Comparison of ENCODE assay signal across 21 cellular contexts in the genomic region with DNA sequence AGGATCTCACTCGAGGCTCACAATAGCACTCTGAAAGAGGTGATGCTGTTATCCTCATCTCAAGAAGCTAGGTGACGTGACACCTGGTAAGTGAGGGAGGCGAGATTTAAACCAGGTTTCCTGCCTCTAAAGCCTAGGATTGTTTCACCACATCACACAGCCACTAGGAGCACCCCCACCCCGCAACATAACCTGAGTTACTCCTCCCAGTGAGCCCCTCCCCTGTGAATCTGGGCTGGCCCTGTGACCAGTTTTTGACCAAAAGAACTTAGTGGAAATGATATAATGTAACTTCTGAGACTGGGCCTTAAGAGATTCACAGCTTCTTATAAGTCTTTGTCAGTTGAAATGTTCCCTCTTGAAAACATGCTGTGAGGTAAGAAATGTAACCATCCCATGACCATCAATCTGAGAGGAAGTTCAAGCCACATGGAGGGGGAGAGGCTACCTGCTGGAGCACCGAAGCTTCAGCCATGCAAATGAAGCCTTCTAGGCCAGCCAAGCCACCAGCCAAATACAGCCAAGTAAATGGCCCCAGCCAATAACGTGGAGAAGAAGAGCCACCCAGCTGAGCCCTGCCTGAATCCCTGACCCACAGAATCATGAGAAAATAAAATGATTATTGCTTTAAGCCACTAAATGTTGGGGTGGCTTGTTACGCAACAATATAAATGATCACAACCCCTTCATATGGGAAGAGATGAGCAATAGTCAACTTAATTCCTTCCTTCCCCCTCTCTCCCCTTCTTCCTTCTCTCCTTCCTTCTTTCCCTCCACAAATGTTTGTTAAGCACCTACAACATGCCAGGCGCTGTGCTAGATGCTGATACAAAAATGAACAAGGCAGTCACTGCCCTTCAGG.
DNase-seq lines count a peak whose midpoint lies in the region; ATAC-seq, FAIRE-seq and TF ChIP-seq lines count a peak whose summit lies in the region.
"Had no signal": no experiment of that assay in that cellular context is flagged by ENCODE, and none has a peak within 500 bp of the region (broad histone marks: within the 10 kb centered on the region; RNA-seq: fewer than 3 reads in every experiment).

No MANE protein-coding gene starts in this region.

- H3K36me3 ChIP-seq in K562 (ENCODE audit: control insufficient read depth, insufficient read depth, low read length), result no peaks in the 10 kb centered on the region
- no peaks in the 10 kb centered on the region for H3K36me3 ChIP-seq in neuronal stem cell (replicated peaks in 1 of 2; ENCODE audit: control insufficient read depth in 2 of 2, insufficient read depth in 2 of 2, low read length in 2 of 2)
- H3K36me3 ChIP-seq in uterus, result no peaks in the 10 kb centered on the region

- no TSS peak for BruUV-seq in K562 (replicated peaks; lab: Mats Ljungman, UMichigan)

- H3K14ac ChIP-seq in neuronal stem cell (ENCODE audit: low read length), result no peak overlapping the region

- H3K4me3 ChIP-seq in K562 (no peak overlapping the region), neuronal stem cell (ENCODE audit: low read length in 2 of 2) (no peak overlapping the region), uterus (no peak overlapping the region)
- H3K4me3 ChIP-seq: A549 had no signal

- H3K79me1 ChIP-seq in neuronal stem cell (ENCODE audit: low read depth, low read length), result no peaks in the 10 kb centered on the region

- H3K23ac ChIP-seq in neuronal stem cell (ENCODE audit: low read depth, low read length, poor library complexity), result no peak overlapping the region

- 2% methylated on average over 8 of the region's 8 CpGs for WGBS in K562 (ENCODE audit: insufficient coverage, low coverage, missing lambda C conversion rate)
- WGBS in neuronal stem cell (ENCODE audit: extremely low coverage in 2 of 2, insufficient read length in 2 of 2, insufficient replicate concordance in 1 of 2), 2 donors, result no CpG with 5 or more reads among the region's 8 CpGs

- H2AFZ ChIP-seq in K562 (ENCODE audit: low read depth, low read length) (no peak overlapping the region), neuronal stem cell (ENCODE audit: low read length) (no peak overlapping the region)

- H3K4me1 ChIP-seq in K562 (replicated peaks in 1 of 2; ENCODE audit: control insufficient read depth in 2 of 2, insufficient read depth in 2 of 2, low read length in 2 of 2) (no peaks in the 10 kb centered on the region; a peak in 1 of 5 replicates), neuronal stem cell (ENCODE audit: control insufficient read depth in 2 of 2, insufficient read depth in 1 of 2, low read depth in 1 of 2, low read length in 2 of 2) (no peaks in the 10 kb centered on the region), uterus (no peaks in the 10 kb centered on the region)
- H3K4me1 ChIP-seq: A549, Caco-2 had no signal

- H2BK5ac ChIP-seq in neuronal stem cell (ENCODE audit: low read length), result no peak overlapping the region

- no peak overlapping the region for H4K91ac ChIP-seq in neuronal stem cell (ENCODE audit: low read depth, low read length, poor library complexity)

- H3K27me3 ChIP-seq in K562 (ENCODE audit: control insufficient read depth in 2 of 2, insufficient read depth in 2 of 2, low read length in 2 of 2) (peaks cover 2 to 12% of the 10 kb centered on the region in 2 experiments; a peak in 3 of 5 replicates), neuronal stem cell (ENCODE audit: control insufficient read depth in 3 of 3, insufficient read depth in 3 of 3, low read depth in 1 of 3, low read length in 3 of 3) (no peaks in the 10 kb centered on the region), uterus (no peaks in the 10 kb centered on the region)

- H3K9me3 ChIP-seq in K562 (replicated peaks; ENCODE audit: control insufficient read depth, insufficient read depth, low read depth, low read length) (no peaks in the 10 kb centered on the region), neuronal stem cell (replicated peaks in 1 of 2; ENCODE audit: control insufficient read depth in 2 of 2, insufficient read depth in 1 of 2, low read depth in 1 of 2, low read length in 2 of 2) (no peaks in the 10 kb centered on the region), uterus (no peaks in the 10 kb centered on the region)

- DNase-seq in cardiac septum (ENCODE audit: low spot score) (peak; percentile 22), Right ventricle myocardium inferior (ENCODE audit: missing footprints) (no peak), K562 (ENCODE audit: extremely low read depth in 1 of 4, low spot score in 3 of 4) (peak in 1 of 4 experiments; percentile 42), neuronal stem cell (ENCODE audit: low spot score) (no peak), NCI-H146 (lab: John Stamatoyannopoulos, UW) (no peak), uterus (no peak)
- no peak for DNase-seq in activated CD4-positive, alpha-beta T cell treated with anti-CD3 and anti-CD28 coated beads, Interleukin-2, amount 50 U/mL, for 48 hours
- DNase-seq: AML-193; Caco-2; CD4-positive, alpha-beta T cell; GDM1; GOT3; H7; HFFc6 had no signal

- TF ChIP-seq CTCF in K562 (IDR thresholded peaks at IDR 0.05 in 2 of 3, conservative IDR thresholded peaks at IDR 0.05 in 1 of 3; ENCODE audit: insufficient read depth in 2 of 3, low read depth in 1 of 3, low read length in 3 of 3) (no peak), uterus (IDR thresholded peaks at IDR 0.05) (no peak)

- H3K4ac ChIP-seq in neuronal stem cell (ENCODE audit: low read length), result peak overlapping the region; percentile 17

- no peak overlapping the region for H2BK15ac ChIP-seq in neuronal stem cell (ENCODE audit: low read length)

- CTCF ChIA-PET in K562 (lab: Yijun Ruan, JAX; ENCODE audit: low intra/inter-chr PET ratio), result no interaction called here

- no peak overlapping the region for H2AK5ac ChIP-seq in neuronal stem cell (ENCODE audit: low read depth, low read length)

- TF ChIP-seq RAD21 in K562 (CRISPR knock-in tag; conservative IDR thresholded peaks at IDR 0.05 in 1 of 2, IDR thresholded peaks at IDR 0.05 in 1 of 2), result no peak

- H3K79me2 ChIP-seq in K562 (ENCODE audit: control insufficient read depth, insufficient read depth, low read length), result no peaks in the 10 kb centered on the region

- in situ Hi-C loops in K562 (cut with MboI), result no loop called here

- H3K9me1 ChIP-seq in K562 (ENCODE audit: control insufficient read depth, insufficient read depth, low read length), result no peaks in the 10 kb centered on the region

- no peak overlapping the region for H2BK120ac ChIP-seq in neuronal stem cell (ENCODE audit: low read depth, low read length)

- POLR2A ChIA-PET in K562 (lab: Yijun Ruan, JAX), result interaction anchor here (1.1 kb wide), 1 partner anchor 170 kb away, joined by 3 read pairs; no protein-coding TSS in a partner anchor

- intact Hi-C loops in cardiac septum (cut with DNase I) (no loop called here), Right ventricle myocardium inferior (cut with DNase I) (no loop called here), K562 (cut with micrococcal nuclease) (no loop called here), uterus (cut with DNase I; ENCODE audit: low total_unique reads) (no loop called here)

- H4K8ac ChIP-seq in neuronal stem cell (ENCODE audit: low read depth, low read length), result no peak overlapping the region

- TF ChIP-seq EP300 in K562 (IDR thresholded peaks at IDR 0.05; ENCODE audit: low read length), result no peak

- no peaks in the 10 kb centered on the region for H4K20me1 ChIP-seq in K562 (replicated peaks; ENCODE audit: control insufficient read depth, insufficient read depth, low read length)

- H3K9ac ChIP-seq in K562 (ENCODE audit: insufficient read depth in 1 of 2, low read depth in 2 of 2, low read length in 2 of 2) (no peak overlapping the region), neuronal stem cell (ENCODE audit: low read depth, low read length, poor library complexity) (no peak overlapping the region)
- H3K9ac ChIP-seq: KMS-11 had no signal

- ATAC-seq in Right ventricle myocardium inferior (no peak), K562 (peak; percentile 75)
- ATAC-seq: A549, HCT116 had no signal

- no peak for FAIRE-seq in K562 (lab: Jason Lieb, UNC)
- FAIRE-seq: A549, D721Med, GM12892 had no signal

- no peak overlapping the region for H3K18ac ChIP-seq in neuronal stem cell (ENCODE audit: low read length)

- H3K27ac ChIP-seq in K562 (ENCODE audit: extremely low read depth, low read depth, low read length) (no peak overlapping the region), neuronal stem cell (replicated peaks; ENCODE audit: low read length) (no peak overlapping the region), uterus (no peak overlapping the region)
- H3K27ac ChIP-seq: 22Rv1, A549, C4-2B, KMS-11 had no signal

- no peak for TF ChIP-seq POLR2A in K562 (conservative IDR thresholded peaks at IDR 0.05)
- no peak for TF ChIP-seq POLR2A in uterus (IDR thresholded peaks at IDR 0.05)

- H2BK12ac ChIP-seq in neuronal stem cell (ENCODE audit: low read length), result no peak overlapping the region

- H3K4me2 ChIP-seq in K562 (ENCODE audit: insufficient read depth, low read length) (no peak overlapping the region), neuronal stem cell (ENCODE audit: insufficient read depth, low read length, poor library complexity, severe bottlenecking) (no peak overlapping the region)
- H3K4me2 ChIP-seq: A549, KMS-11 had no signal

TF ChIP-seq in K562, 482 proteins besides CTCF, POLR2A, EP300 and RAD21:
- TF ChIP-seq TAL1 (IDR thresholded peaks at IDR 0.05) (no peak), CEBPB (tag; IDR thresholded peaks at IDR 0.05) (peak; percentile 70), CEBPG (CRISPR knock-in tag; IDR thresholded peaks at IDR 0.05) (no peak), CEBPG (tag; conservative IDR thresholded peaks at IDR 0.05 in 1 of 2, IDR thresholded peaks at IDR 0.05 in 1 of 2) (peak; percentile 21 to 79; a peak in 2 of 4 replicates), ZNF354B (CRISPR knock-in tag; IDR thresholded peaks at IDR 0.05) (no peak)
TF ChIP-seq in K562: peak in this region for 2.
